In the genomic region with DNA sequence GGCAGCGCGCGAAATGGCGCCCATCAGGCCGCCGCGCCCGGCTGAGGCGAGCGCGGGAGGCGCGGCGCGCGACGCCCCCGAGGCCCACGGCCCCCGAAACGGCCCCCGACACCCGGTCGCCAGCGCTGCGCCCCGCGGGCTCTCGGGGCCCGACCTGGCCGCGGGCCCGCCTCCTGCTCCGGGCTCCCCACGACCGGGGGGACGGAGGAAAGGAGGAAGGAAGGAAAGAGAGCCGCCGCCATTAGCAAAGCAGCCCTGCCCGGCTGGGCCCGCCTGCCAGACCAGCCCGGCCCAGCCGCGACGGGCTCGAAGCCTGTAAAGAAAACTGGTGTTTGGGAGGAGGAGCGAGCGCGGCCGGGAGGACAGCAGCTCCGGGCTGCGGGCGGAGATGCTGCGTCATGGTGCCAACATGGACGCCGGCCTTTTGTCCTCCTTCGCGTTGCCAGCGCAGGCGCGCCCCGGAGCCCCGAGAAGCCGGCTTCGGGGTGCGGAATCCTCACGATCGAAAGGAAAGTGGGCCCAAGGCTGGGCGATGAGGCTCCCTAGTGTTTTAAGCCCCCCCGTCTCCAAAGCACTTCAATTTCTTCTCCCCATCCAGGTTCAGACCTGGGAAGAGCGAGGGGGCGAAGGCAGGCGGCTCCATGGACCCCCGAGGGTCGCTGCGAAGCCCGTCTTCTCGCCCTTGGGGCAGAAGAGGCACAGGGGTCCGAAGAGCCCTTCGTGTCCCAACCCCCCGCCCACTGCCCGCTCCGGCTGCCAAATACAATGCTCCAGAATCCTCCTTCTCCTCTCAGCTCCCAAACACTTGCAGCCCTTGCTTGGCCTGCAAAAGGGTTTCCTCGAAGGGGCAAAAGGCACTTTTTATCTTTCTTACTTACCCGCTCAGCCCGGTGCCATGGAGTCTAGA, we compare ENCODE assay signal across 1 cellular context.
TF ChIP-seq lines count a peak whose summit lies in the region.

No MANE protein-coding gene starts in this region.

TF ChIP-seq in H1, 55 proteins besides CTCF, POLR2A, EP300 and RAD21:
- TF ChIP-seq CHD2 (IDR thresholded peaks at IDR 0.05; ENCODE audit: low read length) = no peak
- no peak for TF ChIP-seq KDM1A (IDR thresholded peaks at IDR 0.05; ENCODE audit: borderline replicate concordance, low read length)
- TF ChIP-seq YY1 (IDR thresholded peaks at IDR 0.05; ENCODE audit: low read depth, low read length) = peak; percentile 94
- no peak for TF ChIP-seq SP4 (IDR thresholded peaks at IDR 0.05; ENCODE audit: low read length)
- no peak for TF ChIP-seq TEAD4 (IDR thresholded peaks at IDR 0.05; ENCODE audit: low read depth, low read length)
- TF ChIP-seq, protein P1, sequence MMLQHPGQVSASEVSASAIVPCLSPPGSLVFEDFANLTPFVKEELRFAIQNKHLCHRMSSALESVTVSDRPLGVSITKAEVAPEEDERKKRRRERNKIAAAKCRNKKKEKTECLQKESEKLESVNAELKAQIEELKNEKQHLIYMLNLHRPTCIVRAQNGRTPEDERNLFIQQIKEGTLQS (IDR thresholded peaks at IDR 0.05; ENCODE audit: insufficient read depth, low read depth, low read length) = no peak
- TF ChIP-seq CTBP2 (IDR thresholded peaks at IDR 0.05; ENCODE audit: borderline replicate concordance, insufficient read depth, insufficient read length, low read length) = no peak
- TF ChIP-seq, protein P2, sequence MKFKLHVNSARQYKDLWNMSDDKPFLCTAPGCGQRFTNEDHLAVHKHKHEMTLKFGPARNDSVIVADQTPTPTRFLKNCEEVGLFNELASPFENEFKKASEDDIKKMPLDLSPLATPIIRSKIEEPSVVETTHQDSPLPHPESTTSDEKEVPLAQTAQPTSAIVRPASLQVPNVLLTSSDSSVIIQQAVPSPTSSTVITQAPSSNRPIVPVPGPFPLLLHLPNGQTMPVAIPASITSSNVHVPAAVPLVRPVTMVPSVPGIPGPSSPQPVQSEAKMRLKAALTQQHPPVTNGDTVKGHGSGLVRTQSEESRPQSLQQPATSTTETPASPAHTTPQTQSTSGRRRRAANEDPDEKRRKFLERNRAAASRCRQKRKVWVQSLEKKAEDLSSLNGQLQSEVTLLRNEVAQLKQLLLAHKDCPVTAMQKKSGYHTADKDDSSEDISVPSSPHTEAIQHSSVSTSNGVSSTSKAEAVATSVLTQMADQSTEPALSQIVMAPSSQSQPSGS (IDR thresholded peaks at IDR 0.05; ENCODE audit: low read length) = no peak
- no peak for TF ChIP-seq SP1 (IDR thresholded peaks at IDR 0.05; ENCODE audit: low read depth, low read length)
- TF ChIP-seq TBP (IDR thresholded peaks at IDR 0.05; ENCODE audit: low read depth, low read length) = peak; percentile 74
- TF ChIP-seq SIX5 (IDR thresholded peaks at IDR 0.05; ENCODE audit: low read depth, low read length) = no peak
- TF ChIP-seq ZNF274 (IDR thresholded peaks at IDR 0.05; ENCODE audit: borderline replicate concordance, extremely low read depth, low read length) = no peak
- no peak for TF ChIP-seq EGR1 (IDR thresholded peaks at IDR 0.05; ENCODE audit: borderline replicate concordance, low read depth, low read length)
- TF ChIP-seq, protein P3, sequence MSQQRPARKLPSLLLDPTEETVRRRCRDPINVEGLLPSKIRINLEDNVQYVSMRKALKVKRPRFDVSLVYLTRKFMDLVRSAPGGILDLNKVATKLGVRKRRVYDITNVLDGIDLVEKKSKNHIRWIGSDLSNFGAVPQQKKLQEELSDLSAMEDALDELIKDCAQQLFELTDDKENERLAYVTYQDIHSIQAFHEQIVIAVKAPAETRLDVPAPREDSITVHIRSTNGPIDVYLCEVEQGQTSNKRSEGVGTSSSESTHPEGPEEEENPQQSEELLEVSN (IDR thresholded peaks at IDR 0.05) = no peak
- TF ChIP-seq CBX5 (IDR thresholded peaks at IDR 0.05; ENCODE audit: low read depth, low read length) = no peak
- no peak for TF ChIP-seq SP2 (IDR thresholded peaks at IDR 0.05; ENCODE audit: low read length)
- TF ChIP-seq, protein P4, sequence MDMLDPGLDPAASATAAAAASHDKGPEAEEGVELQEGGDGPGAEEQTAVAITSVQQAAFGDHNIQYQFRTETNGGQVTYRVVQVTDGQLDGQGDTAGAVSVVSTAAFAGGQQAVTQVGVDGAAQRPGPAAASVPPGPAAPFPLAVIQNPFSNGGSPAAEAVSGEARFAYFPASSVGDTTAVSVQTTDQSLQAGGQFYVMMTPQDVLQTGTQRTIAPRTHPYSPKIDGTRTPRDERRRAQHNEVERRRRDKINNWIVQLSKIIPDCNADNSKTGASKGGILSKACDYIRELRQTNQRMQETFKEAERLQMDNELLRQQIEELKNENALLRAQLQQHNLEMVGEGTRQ (IDR thresholded peaks at IDR 0.05; ENCODE audit: low read length) = no peak
- TF ChIP-seq GABPA (IDR thresholded peaks at IDR 0.05; ENCODE audit: borderline replicate concordance, insufficient read depth, low read length) = no peak
- no peak for TF ChIP-seq NANOG (IDR thresholded peaks at IDR 0.05; ENCODE audit: insufficient read depth, low read depth, low read length, poor library complexity, severe bottlenecking)
- TF ChIP-seq RNF2 (IDR thresholded peaks at IDR 0.05; ENCODE audit: borderline replicate concordance, low read depth, low read length, missing control alignments, poor library complexity, severe bottlenecking) = no peak
- TF ChIP-seq POLR2AphosphoS5 (IDR thresholded peaks at IDR 0.05; ENCODE audit: low read depth, low read length) = peak; percentile 95
- TF ChIP-seq SAP30 (IDR thresholded peaks at IDR 0.05; ENCODE audit: insufficient read depth, insufficient replicate concordance, low read length) = no peak
- TF ChIP-seq JUND (IDR thresholded peaks at IDR 0.05; ENCODE audit: low read length) = no peak
- TF ChIP-seq TAF1 (IDR thresholded peaks at IDR 0.05; ENCODE audit: low read depth, low read length) = peak; percentile 89
- peak; percentile 23; the same call in 1 of the 2 replicates for TF ChIP-seq PHF8 (conservative IDR thresholded peaks at IDR 0.05; ENCODE audit: low read depth, low read length)
- TF ChIP-seq KDM4A (IDR thresholded peaks at IDR 0.05; ENCODE audit: low read depth, low read length, severe bottlenecking) = no peak
- TF ChIP-seq EZH2 (IDR thresholded peaks at IDR 0.05; ENCODE audit: low read depth, low read length, severe bottlenecking) = no peak
- TF ChIP-seq RBBP5 (IDR thresholded peaks at IDR 0.05; ENCODE audit: borderline replicate concordance, low read depth, low read length) = no peak
- TF ChIP-seq CBX8 (IDR thresholded peaks at IDR 0.05; ENCODE audit: borderline replicate concordance, low read depth, low read length) = no peak
- TF ChIP-seq FOSL1 (IDR thresholded peaks at IDR 0.05; ENCODE audit: insufficient read depth, low read depth, low read length) = no peak
- TF ChIP-seq BCL11A (IDR thresholded peaks at IDR 0.05; ENCODE audit: low read depth in 2 of 2, low read length in 2 of 2) = no peak
- TF ChIP-seq SIRT6 (IDR thresholded peaks at IDR 0.05; ENCODE audit: low read length) = no peak
- no peak for TF ChIP-seq HDAC6 (IDR thresholded peaks at IDR 0.05; ENCODE audit: low read depth, low read length)
- TF ChIP-seq KDM5A (IDR thresholded peaks at IDR 0.05; ENCODE audit: low read length) = no peak
- TF ChIP-seq MAFK (IDR thresholded peaks at IDR 0.05; ENCODE audit: low read depth, low read length) = peak; percentile 85
- TF ChIP-seq, protein P5, sequence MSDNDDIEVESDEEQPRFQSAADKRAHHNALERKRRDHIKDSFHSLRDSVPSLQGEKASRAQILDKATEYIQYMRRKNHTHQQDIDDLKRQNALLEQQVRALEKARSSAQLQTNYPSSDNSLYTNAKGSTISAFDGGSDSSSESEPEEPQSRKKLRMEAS (IDR thresholded peaks at IDR 0.05) = 0 out of 2 replicates have a peak, but pooled peaks have one; percentile 5
- peak; percentile 85 for TF ChIP-seq TAF7 (optimal IDR thresholded peaks at IDR 0.05; ENCODE audit: borderline replicate concordance, low read depth, low read length)
- TF ChIP-seq CREB1 (IDR thresholded peaks at IDR 0.05) = no peak; the same call in 1 of the 2 replicates
- TF ChIP-seq CEBPB (IDR thresholded peaks at IDR 0.05; ENCODE audit: low read depth, low read length) = no peak
- no peak for TF ChIP-seq TCF12 (IDR thresholded peaks at IDR 0.05; ENCODE audit: low read depth, low read length)
- TF ChIP-seq CHD1 (IDR thresholded peaks at IDR 0.05; ENCODE audit: low read depth, low read length) = no peak; the same call in none of the 2 replicates
- TF ChIP-seq, protein P6, sequence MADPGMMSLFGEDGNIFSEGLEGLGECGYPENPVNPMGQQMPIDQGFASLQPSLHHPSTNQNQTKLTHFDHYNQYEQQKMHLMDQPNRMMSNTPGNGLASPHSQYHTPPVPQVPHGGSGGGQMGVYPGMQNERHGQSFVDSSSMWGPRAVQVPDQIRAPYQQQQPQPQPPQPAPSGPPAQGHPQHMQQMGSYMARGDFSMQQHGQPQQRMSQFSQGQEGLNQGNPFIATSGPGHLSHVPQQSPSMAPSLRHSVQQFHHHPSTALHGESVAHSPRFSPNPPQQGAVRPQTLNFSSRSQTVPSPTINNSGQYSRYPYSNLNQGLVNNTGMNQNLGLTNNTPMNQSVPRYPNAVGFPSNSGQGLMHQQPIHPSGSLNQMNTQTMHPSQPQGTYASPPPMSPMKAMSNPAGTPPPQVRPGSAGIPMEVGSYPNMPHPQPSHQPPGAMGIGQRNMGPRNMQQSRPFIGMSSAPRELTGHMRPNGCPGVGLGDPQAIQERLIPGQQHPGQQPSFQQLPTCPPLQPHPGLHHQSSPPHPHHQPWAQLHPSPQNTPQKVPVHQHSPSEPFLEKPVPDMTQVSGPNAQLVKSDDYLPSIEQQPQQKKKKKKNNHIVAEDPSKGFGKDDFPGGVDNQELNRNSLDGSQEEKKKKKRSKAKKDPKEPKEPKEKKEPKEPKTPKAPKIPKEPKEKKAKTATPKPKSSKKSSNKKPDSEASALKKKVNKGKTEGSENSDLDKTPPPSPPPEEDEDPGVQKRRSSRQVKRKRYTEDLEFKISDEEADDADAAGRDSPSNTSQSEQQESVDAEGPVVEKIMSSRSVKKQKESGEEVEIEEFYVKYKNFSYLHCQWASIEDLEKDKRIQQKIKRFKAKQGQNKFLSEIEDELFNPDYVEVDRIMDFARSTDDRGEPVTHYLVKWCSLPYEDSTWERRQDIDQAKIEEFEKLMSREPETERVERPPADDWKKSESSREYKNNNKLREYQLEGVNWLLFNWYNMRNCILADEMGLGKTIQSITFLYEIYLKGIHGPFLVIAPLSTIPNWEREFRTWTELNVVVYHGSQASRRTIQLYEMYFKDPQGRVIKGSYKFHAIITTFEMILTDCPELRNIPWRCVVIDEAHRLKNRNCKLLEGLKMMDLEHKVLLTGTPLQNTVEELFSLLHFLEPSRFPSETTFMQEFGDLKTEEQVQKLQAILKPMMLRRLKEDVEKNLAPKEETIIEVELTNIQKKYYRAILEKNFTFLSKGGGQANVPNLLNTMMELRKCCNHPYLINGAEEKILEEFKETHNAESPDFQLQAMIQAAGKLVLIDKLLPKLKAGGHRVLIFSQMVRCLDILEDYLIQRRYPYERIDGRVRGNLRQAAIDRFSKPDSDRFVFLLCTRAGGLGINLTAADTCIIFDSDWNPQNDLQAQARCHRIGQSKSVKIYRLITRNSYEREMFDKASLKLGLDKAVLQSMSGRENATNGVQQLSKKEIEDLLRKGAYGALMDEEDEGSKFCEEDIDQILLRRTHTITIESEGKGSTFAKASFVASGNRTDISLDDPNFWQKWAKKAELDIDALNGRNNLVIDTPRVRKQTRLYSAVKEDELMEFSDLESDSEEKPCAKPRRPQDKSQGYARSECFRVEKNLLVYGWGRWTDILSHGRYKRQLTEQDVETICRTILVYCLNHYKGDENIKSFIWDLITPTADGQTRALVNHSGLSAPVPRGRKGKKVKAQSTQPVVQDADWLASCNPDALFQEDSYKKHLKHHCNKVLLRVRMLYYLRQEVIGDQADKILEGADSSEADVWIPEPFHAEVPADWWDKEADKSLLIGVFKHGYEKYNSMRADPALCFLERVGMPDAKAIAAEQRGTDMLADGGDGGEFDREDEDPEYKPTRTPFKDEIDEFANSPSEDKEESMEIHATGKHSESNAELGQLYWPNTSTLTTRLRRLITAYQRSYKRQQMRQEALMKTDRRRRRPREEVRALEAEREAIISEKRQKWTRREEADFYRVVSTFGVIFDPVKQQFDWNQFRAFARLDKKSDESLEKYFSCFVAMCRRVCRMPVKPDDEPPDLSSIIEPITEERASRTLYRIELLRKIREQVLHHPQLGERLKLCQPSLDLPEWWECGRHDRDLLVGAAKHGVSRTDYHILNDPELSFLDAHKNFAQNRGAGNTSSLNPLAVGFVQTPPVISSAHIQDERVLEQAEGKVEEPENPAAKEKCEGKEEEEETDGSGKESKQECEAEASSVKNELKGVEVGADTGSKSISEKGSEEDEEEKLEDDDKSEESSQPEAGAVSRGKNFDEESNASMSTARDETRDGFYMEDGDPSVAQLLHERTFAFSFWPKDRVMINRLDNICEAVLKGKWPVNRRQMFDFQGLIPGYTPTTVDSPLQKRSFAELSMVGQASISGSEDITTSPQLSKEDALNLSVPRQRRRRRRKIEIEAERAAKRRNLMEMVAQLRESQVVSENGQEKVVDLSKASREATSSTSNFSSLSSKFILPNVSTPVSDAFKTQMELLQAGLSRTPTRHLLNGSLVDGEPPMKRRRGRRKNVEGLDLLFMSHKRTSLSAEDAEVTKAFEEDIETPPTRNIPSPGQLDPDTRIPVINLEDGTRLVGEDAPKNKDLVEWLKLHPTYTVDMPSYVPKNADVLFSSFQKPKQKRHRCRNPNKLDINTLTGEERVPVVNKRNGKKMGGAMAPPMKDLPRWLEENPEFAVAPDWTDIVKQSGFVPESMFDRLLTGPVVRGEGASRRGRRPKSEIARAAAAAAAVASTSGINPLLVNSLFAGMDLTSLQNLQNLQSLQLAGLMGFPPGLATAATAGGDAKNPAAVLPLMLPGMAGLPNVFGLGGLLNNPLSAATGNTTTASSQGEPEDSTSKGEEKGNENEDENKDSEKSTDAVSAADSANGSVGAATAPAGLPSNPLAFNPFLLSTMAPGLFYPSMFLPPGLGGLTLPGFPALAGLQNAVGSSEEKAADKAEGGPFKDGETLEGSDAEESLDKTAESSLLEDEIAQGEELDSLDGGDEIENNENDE (IDR thresholded peaks at IDR 0.05; ENCODE audit: insufficient replicate concordance, low read length) = no peak
- no peak for TF ChIP-seq HDAC2 (IDR thresholded peaks at IDR 0.05; ENCODE audit: borderline replicate concordance in 1 of 2, low read depth in 2 of 2, low read length in 2 of 2)
- no peak for TF ChIP-seq SUZ12 (IDR thresholded peaks at IDR 0.05; ENCODE audit: low read length)
- no peak for TF ChIP-seq GTF2F1 (IDR thresholded peaks at IDR 0.05; ENCODE audit: borderline replicate concordance, low read depth, low read length)
- TF ChIP-seq RXRA (IDR thresholded peaks at IDR 0.05; ENCODE audit: insufficient read depth, low read depth, low read length) = no peak
- no peak for TF ChIP-seq SRF (IDR thresholded peaks at IDR 0.05; ENCODE audit: low read depth, low read length)
- TF ChIP-seq BACH1 (IDR thresholded peaks at IDR 0.05; ENCODE audit: low read length) = peak; percentile 86
- peak; percentile 13 for TF ChIP-seq ASH2L (IDR thresholded peaks at IDR 0.05; ENCODE audit: low read length)
- no peak for TF ChIP-seq POU5F1 (IDR thresholded peaks at IDR 0.05; ENCODE audit: low read depth, low read length)
- TF ChIP-seq BRCA1 (IDR thresholded peaks at IDR 0.05; ENCODE audit: low read depth, low read length) = no peak
- TF ChIP-seq SIN3A (conservative IDR thresholded peaks at IDR 0.05 in 1 of 2, IDR thresholded peaks at IDR 0.05 in 1 of 2; ENCODE audit: low read depth in 1 of 2, low read length in 2 of 2) = no peak; a peak in 1 of 4 replicates
- no peak for TF ChIP-seq JUN (IDR thresholded peaks at IDR 0.05; ENCODE audit: low read depth, low read length)
- TF ChIP-seq RFX5 (IDR thresholded peaks at IDR 0.05; ENCODE audit: borderline replicate concordance, low read depth, low read length) = no peak
- no peak for TF ChIP-seq NRF1 (IDR thresholded peaks at IDR 0.05; ENCODE audit: low read depth, low read length)
